In the genomic region with DNA sequence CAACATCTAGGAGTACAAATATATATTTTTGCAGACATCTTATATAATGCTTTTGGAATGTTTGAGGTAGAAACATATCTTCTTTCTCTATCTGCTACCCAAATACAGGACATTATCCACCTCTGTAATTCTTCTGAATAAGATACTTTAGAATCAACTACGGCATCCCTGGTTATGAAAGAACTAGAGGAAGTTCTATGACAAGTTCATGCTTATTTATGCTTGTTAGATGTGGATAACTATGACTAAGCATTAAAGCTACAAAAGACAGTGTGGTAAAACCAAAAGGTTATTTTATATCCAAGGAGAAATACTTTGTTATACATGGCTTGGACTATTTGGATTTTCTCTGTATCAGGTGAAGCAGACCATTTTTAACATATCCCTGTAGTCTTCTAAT, we compare ENCODE assay signal across 19 cellular contexts.
DNase-seq lines count a peak whose midpoint lies in the region; ATAC-seq, FAIRE-seq and TF ChIP-seq lines count a peak whose summit lies in the region.
"Had no signal": no experiment of that assay in that cellular context is flagged by ENCODE, and none has a peak within 500 bp of the region (broad histone marks: within the 10 kb centered on the region; RNA-seq: fewer than 3 reads in every experiment).

No MANE protein-coding gene starts in this region.

- CTCF ChIA-PET in K562 (lab: Yijun Ruan, JAX; ENCODE audit: low intra/inter-chr PET ratio): no interaction called here

- H3K9me3 ChIP-seq in K562 (replicated peaks; ENCODE audit: control insufficient read depth, insufficient read depth, low read depth, low read length) (no peaks in the 10 kb centered on the region), mesenchymal stem cell (ENCODE audit: control insufficient read depth, low read length) (no peaks in the 10 kb centered on the region)
- H3K9me3 ChIP-seq: esophagus squamous epithelium, left lung, right lobe of liver, upper lobe of right lung had no signal

- H3K27me3 ChIP-seq in K562 (ENCODE audit: control insufficient read depth in 2 of 2, insufficient read depth in 2 of 2, low read length in 2 of 2) (no peaks in the 10 kb centered on the region), mesenchymal stem cell (ENCODE audit: control insufficient read depth in 1 of 2, insufficient read depth in 1 of 2, low read length in 2 of 2) (no peaks in the 10 kb centered on the region)
- H3K27me3 ChIP-seq: esophagus squamous epithelium, left lung, right lobe of liver, upper lobe of right lung had no signal

- H3K79me2 ChIP-seq in K562 (ENCODE audit: control insufficient read depth, insufficient read depth, low read length): no peaks in the 10 kb centered on the region

- H3K79me1 ChIP-seq in mesenchymal stem cell (replicated peaks; ENCODE audit: low read length, poor library complexity, severe bottlenecking): no peaks in the 10 kb centered on the region

- ATAC-seq in K562 (no peak), HG03457 (IDR thresholded peaks at IDR 0.05; ENCODE audit: unreplicated experiment) (no peak), GM18519 (IDR thresholded peaks at IDR 0.05; ENCODE audit: low FRiP score, unreplicated experiment) (no peak)
- ATAC-seq: CD8-positive, alpha-beta T cell; left lung; right lobe of liver; upper lobe of right lung had no signal

- no peak for TF ChIP-seq POLR2A in K562 (conservative IDR thresholded peaks at IDR 0.05)

- no peak for TF ChIP-seq RAD21 in K562 (CRISPR knock-in tag; conservative IDR thresholded peaks at IDR 0.05 in 1 of 2, IDR thresholded peaks at IDR 0.05 in 1 of 2)

- H2BK12ac ChIP-seq in mesenchymal stem cell (ENCODE audit: low read length in 2 of 2): no peak overlapping the region

- no peak overlapping the region for H3K4me2 ChIP-seq in K562 (ENCODE audit: insufficient read depth, low read length)
- H3K4me2 ChIP-seq in mesenchymal stem cell (ENCODE audit: low read length, poor library complexity, severe bottlenecking): no peak overlapping the region

- no peak overlapping the region for H2BK15ac ChIP-seq in mesenchymal stem cell (ENCODE audit: low read depth, poor library complexity, severe bottlenecking)

- H3K14ac ChIP-seq in mesenchymal stem cell (ENCODE audit: low read length in 2 of 2): no peak overlapping the region

- H3K36me3 ChIP-seq in K562 (ENCODE audit: control insufficient read depth, insufficient read depth, low read length): no peaks in the 10 kb centered on the region
- no peaks in the 10 kb centered on the region for H3K36me3 ChIP-seq in mesenchymal stem cell (ENCODE audit: control insufficient read depth in 1 of 2, insufficient read depth in 2 of 2, low read depth in 1 of 2, low read length in 2 of 2)
- H3K36me3 ChIP-seq: esophagus squamous epithelium, left lung, right lobe of liver, upper lobe of right lung had no signal

- no peak overlapping the region for H2BK5ac ChIP-seq in mesenchymal stem cell (ENCODE audit: low read depth, low read length, poor library complexity, severe bottlenecking)

- intact Hi-C loops in K562 (cut with micrococcal nuclease): no loop called here

- H4K20me1 ChIP-seq in K562 (replicated peaks; ENCODE audit: control insufficient read depth, insufficient read depth, low read length): no peaks in the 10 kb centered on the region

- no peak for TF ChIP-seq CTCF in K562 (IDR thresholded peaks at IDR 0.05 in 2 of 3, conservative IDR thresholded peaks at IDR 0.05 in 1 of 3; ENCODE audit: insufficient read depth in 2 of 3, low read depth in 1 of 3, low read length in 3 of 3)

- H3K4ac ChIP-seq in mesenchymal stem cell (ENCODE audit: low read depth in 1 of 2, low read length in 2 of 2): no peak overlapping the region

- H3K27ac ChIP-seq in K562 (ENCODE audit: extremely low read depth, low read depth, low read length): no peak overlapping the region
- H3K27ac ChIP-seq in mesenchymal stem cell (ENCODE audit: low read length, poor library complexity, severe bottlenecking): no peak overlapping the region
- H3K27ac ChIP-seq: 22Rv1, left lung, right lobe of liver, upper lobe of right lung, VCaP had no signal

- in situ Hi-C loops in K562 (cut with MboI): no loop called here

- no peak overlapping the region for H4K91ac ChIP-seq in mesenchymal stem cell (ENCODE audit: low read length)

- no peak overlapping the region for H4K8ac ChIP-seq in mesenchymal stem cell (ENCODE audit: low read length)

- H3K9me1 ChIP-seq in K562 (ENCODE audit: control insufficient read depth, insufficient read depth, low read length): no peaks in the 10 kb centered on the region

- H3K4me1 ChIP-seq in K562 (replicated peaks in 1 of 2; ENCODE audit: control insufficient read depth in 2 of 2, insufficient read depth in 2 of 2, low read length in 2 of 2) (no peaks in the 10 kb centered on the region), mesenchymal stem cell (ENCODE audit: control insufficient read depth, insufficient read depth, low read depth, low read length) (no peaks in the 10 kb centered on the region)
- H3K4me1 ChIP-seq: left lung, right lobe of liver, upper lobe of right lung had no signal

- no peak overlapping the region for H2AK5ac ChIP-seq in mesenchymal stem cell (ENCODE audit: low read length, severe bottlenecking)

- no peak overlapping the region for H2BK120ac ChIP-seq in mesenchymal stem cell (ENCODE audit: low read depth, low read length)

- H3K23ac ChIP-seq in mesenchymal stem cell (ENCODE audit: low read length in 2 of 2): no peak overlapping the region

- H3K9ac ChIP-seq in K562 (ENCODE audit: insufficient read depth in 1 of 2, low read depth in 2 of 2, low read length in 2 of 2) (no peak overlapping the region), mesenchymal stem cell (ENCODE audit: low read length) (no peak overlapping the region)

- POLR2A ChIA-PET in K562 (lab: Yijun Ruan, JAX): no interaction called here

- BruUV-seq in K562 (replicated peaks; lab: Mats Ljungman, UMichigan): no TSS peak

- FAIRE-seq in K562 (lab: Jason Lieb, UNC): no peak

- no peak overlapping the region for H3K4me3 ChIP-seq in K562
- H3K4me3 ChIP-seq in mesenchymal stem cell (ENCODE audit: insufficient read depth in 1 of 2, low read depth in 1 of 2, low read length in 2 of 2): no peak overlapping the region
- H3K4me3 ChIP-seq: esophagus squamous epithelium, left lung, right lobe of liver, upper lobe of right lung had no signal

- 0% methylated on average over 1 of the region's 1 CpG for WGBS in K562 (ENCODE audit: insufficient coverage, low coverage, missing lambda C conversion rate)
- WGBS in mesenchymal stem cell: no CpG with 5 or more reads among the region's 1 CpG

- no peak overlapping the region for H3K18ac ChIP-seq in mesenchymal stem cell (ENCODE audit: low read depth in 1 of 2, low read length in 2 of 2)

- H2AFZ ChIP-seq in K562 (ENCODE audit: low read depth, low read length) (no peak overlapping the region), mesenchymal stem cell (ENCODE audit: low read depth, low read length) (no peak overlapping the region)

- no peak for TF ChIP-seq EP300 in K562 (IDR thresholded peaks at IDR 0.05; ENCODE audit: low read length)

- DNase-seq in NOMO-1 (lab: John Stamatoyannopoulos, UW; ENCODE audit: unreplicated experiment in 2 of 2) (peak; percentile 11 to 63), NOMO-1 treated with dmso at 0.1 percent for 144 hours (lab: John Stamatoyannopoulos, UW; ENCODE audit: unreplicated experiment) (no peak), M059J (ENCODE audit: low read depth) (peak; percentile 43), K562 (ENCODE audit: extremely low read depth in 1 of 4, low spot score in 3 of 4) (no peak), mesenchymal stem cell (peak; percentile 46), DMS79 (lab: John Stamatoyannopoulos, UW) (no peak)
- DNase-seq: activated CD4-positive, alpha-beta memory T cell treated with anti-CD3 and anti-CD28 coated beads for 36 hours; activated T-cell treated with anti-CD3 and anti-CD28 coated beads, Interleukin-2, amount 50 U/mL, for 24 hours; CD8-positive, alpha-beta T cell; esophagus squamous epithelium; left lung; NCI-H187 treated with DMSO at 0.1 percent for 48 hours; NCI-H510A treated with DMSO at 0.1 percent for 48 hours; right lobe of liver; upper lobe of right lung had no signal

TF ChIP-seq in K562, 482 proteins besides CTCF, POLR2A, EP300 and RAD21 (continues in another document):
- TF ChIP-seq, protein P1, sequence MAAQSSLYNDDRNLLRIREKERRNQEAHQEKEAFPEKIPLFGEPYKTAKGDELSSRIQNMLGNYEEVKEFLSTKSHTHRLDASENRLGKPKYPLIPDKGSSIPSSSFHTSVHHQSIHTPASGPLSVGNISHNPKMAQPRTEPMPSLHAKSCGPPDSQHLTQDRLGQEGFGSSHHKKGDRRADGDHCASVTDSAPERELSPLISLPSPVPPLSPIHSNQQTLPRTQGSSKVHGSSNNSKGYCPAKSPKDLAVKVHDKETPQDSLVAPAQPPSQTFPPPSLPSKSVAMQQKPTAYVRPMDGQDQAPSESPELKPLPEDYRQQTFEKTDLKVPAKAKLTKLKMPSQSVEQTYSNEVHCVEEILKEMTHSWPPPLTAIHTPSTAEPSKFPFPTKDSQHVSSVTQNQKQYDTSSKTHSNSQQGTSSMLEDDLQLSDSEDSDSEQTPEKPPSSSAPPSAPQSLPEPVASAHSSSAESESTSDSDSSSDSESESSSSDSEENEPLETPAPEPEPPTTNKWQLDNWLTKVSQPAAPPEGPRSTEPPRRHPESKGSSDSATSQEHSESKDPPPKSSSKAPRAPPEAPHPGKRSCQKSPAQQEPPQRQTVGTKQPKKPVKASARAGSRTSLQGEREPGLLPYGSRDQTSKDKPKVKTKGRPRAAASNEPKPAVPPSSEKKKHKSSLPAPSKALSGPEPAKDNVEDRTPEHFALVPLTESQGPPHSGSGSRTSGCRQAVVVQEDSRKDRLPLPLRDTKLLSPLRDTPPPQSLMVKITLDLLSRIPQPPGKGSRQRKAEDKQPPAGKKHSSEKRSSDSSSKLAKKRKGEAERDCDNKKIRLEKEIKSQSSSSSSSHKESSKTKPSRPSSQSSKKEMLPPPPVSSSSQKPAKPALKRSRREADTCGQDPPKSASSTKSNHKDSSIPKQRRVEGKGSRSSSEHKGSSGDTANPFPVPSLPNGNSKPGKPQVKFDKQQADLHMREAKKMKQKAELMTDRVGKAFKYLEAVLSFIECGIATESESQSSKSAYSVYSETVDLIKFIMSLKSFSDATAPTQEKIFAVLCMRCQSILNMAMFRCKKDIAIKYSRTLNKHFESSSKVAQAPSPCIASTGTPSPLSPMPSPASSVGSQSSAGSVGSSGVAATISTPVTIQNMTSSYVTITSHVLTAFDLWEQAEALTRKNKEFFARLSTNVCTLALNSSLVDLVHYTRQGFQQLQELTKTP (IDR thresholded peaks at IDR 0.05; ENCODE audit: low read depth in 1 of 2, partially characterized antibody in 2 of 2): no peak
- TF ChIP-seq IFI16 (CRISPR knock-in tag; IDR thresholded peaks at IDR 0.05) (no peak), SMAD3 (CRISPR knock-in tag; conservative IDR thresholded peaks at IDR 0.05) (no peak), NCOA1 (IDR thresholded peaks at IDR 0.05; ENCODE audit: low read depth) (no peak), CEBPB (tag; IDR thresholded peaks at IDR 0.05) (no peak), ESRRA (IDR thresholded peaks at IDR 0.05; ENCODE audit: borderline replicate concordance, low read depth) (no peak), ZNF644 (tag; IDR thresholded peaks at IDR 0.05; ENCODE audit: low read depth) (no peak), MAFG (tag; conservative IDR thresholded peaks at IDR 0.05) (peak; percentile 83)

Comparison
In these comparisons a context has a peak if more than half of its experiments do, and no peak if none do; other contexts are left out.
1. DNase-seq: peak in NOMO-1 (2 of 2), M059J (single experiment) and mesenchymal stem cell (single experiment); none in NOMO-1 treated with dmso at 0.1 percent for 144 hours (single experiment), K562 (0 of 4) and DMS79 (single experiment).